In the genomic region with DNA sequence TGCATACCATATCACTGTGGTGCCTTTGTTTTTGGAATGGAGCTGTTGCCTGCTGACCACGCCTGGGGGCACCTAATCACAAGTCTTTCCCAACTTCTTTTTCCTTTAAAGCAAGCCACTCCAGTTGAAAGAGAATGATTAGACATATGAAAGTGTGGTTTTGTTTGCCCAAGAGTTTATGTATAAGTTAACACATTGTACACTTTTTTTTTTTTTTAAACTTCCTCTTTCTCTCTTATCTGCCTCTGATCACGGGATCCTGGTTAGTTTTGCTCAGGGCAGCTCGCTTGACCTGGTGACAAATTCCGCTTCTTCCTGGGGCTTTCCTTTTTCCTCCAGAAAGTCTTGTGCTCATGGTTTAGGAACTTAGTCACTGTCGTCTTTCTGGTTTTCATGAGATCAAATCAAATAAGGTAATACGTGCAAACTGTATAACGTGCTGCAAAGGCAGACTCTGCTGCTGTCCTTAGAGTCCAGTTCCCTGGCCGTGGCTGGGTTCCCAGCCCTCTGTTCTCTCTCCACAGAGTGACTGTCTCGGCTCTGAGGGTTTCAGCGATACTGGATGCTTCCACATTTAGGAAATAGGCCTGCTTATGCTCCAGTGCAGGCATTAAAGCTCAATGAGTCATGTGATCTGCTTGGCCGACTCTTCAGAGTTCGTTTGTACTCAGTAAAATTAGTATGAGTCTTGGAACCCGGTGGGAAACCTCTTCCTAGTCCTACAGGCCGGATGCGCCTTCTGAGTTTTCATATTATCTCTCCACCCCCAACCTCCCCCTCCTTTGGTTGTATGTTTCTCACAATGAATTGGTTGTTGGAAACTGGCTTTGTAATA, we compare ENCODE assay signal across 1 cellular context.
A peak's percentile ranks its signal among the peaks of the same experiment; 100 is the strongest.
TF ChIP-seq lines count a peak whose summit lies in the region.

No MANE protein-coding gene starts in this region.

TF ChIP-seq in HepG2, 621 proteins besides CTCF, POLR2A, EP300 and RAD21 (continued from another document and continues in another):
- TF ChIP-seq, protein P1, sequence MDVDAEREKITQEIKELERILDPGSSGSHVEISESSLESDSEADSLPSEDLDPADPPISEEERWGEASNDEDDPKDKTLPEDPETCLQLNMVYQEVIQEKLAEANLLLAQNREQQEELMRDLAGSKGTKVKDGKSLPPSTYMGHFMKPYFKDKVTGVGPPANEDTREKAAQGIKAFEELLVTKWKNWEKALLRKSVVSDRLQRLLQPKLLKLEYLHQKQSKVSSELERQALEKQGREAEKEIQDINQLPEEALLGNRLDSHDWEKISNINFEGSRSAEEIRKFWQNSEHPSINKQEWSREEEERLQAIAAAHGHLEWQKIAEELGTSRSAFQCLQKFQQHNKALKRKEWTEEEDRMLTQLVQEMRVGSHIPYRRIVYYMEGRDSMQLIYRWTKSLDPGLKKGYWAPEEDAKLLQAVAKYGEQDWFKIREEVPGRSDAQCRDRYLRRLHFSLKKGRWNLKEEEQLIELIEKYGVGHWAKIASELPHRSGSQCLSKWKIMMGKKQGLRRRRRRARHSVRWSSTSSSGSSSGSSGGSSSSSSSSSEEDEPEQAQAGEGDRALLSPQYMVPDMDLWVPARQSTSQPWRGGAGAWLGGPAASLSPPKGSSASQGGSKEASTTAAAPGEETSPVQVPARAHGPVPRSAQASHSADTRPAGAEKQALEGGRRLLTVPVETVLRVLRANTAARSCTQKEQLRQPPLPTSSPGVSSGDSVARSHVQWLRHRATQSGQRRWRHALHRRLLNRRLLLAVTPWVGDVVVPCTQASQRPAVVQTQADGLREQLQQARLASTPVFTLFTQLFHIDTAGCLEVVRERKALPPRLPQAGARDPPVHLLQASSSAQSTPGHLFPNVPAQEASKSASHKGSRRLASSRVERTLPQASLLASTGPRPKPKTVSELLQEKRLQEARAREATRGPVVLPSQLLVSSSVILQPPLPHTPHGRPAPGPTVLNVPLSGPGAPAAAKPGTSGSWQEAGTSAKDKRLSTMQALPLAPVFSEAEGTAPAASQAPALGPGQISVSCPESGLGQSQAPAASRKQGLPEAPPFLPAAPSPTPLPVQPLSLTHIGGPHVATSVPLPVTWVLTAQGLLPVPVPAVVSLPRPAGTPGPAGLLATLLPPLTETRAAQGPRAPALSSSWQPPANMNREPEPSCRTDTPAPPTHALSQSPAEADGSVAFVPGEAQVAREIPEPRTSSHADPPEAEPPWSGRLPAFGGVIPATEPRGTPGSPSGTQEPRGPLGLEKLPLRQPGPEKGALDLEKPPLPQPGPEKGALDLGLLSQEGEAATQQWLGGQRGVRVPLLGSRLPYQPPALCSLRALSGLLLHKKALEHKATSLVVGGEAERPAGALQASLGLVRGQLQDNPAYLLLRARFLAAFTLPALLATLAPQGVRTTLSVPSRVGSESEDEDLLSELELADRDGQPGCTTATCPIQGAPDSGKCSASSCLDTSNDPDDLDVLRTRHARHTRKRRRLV (CRISPR knock-in tag; IDR thresholded peaks at IDR 0.05), result no peak
- no peak for TF ChIP-seq ZNF530 (CRISPR knock-in tag; IDR thresholded peaks at IDR 0.05; ENCODE audit: low read depth)
- no peak for TF ChIP-seq MTA3 (CRISPR knock-in tag; IDR thresholded peaks at IDR 0.05)
- TF ChIP-seq, protein P2, sequence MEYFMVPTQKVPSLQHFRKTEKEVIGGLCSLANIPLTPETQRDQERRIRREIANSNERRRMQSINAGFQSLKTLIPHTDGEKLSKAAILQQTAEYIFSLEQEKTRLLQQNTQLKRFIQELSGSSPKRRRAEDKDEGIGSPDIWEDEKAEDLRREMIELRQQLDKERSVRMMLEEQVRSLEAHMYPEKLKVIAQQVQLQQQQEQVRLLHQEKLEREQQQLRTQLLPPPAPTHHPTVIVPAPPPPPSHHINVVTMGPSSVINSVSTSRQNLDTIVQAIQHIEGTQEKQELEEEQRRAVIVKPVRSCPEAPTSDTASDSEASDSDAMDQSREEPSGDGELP (IDR thresholded peaks at IDR 0.05; ENCODE audit: borderline replicate concordance, low read depth), result no peak
- TF ChIP-seq, protein P3, sequence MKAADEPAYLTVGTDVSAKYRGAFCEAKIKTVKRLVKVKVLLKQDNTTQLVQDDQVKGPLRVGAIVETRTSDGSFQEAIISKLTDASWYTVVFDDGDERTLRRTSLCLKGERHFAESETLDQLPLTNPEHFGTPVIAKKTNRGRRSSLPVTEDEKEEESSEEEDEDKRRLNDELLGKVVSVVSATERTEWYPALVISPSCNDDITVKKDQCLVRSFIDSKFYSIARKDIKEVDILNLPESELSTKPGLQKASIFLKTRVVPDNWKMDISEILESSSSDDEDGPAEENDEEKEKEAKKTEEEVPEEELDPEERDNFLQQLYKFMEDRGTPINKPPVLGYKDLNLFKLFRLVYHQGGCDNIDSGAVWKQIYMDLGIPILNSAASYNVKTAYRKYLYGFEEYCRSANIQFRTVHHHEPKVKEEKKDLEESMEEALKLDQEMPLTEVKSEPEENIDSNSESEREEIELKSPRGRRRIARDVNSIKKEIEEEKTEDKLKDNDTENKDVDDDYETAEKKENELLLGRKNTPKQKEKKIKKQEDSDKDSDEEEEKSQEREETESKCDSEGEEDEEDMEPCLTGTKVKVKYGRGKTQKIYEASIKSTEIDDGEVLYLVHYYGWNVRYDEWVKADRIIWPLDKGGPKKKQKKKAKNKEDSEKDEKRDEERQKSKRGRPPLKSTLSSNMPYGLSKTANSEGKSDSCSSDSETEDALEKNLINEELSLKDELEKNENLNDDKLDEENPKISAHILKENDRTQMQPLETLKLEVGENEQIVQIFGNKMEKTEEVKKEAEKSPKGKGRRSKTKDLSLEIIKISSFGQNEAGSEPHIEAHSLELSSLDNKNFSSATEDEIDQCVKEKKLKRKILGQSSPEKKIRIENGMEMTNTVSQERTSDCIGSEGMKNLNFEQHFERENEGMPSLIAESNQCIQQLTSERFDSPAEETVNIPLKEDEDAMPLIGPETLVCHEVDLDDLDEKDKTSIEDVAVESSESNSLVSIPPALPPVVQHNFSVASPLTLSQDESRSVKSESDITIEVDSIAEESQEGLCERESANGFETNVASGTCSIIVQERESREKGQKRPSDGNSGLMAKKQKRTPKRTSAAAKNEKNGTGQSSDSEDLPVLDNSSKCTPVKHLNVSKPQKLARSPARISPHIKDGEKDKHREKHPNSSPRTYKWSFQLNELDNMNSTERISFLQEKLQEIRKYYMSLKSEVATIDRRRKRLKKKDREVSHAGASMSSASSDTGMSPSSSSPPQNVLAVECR (CRISPR knock-in tag; IDR thresholded peaks at IDR 0.05; ENCODE audit: borderline replicate concordance), result peak; percentile 18; the same call in 1 of the 2 replicates
- TF ChIP-seq, protein P4, sequence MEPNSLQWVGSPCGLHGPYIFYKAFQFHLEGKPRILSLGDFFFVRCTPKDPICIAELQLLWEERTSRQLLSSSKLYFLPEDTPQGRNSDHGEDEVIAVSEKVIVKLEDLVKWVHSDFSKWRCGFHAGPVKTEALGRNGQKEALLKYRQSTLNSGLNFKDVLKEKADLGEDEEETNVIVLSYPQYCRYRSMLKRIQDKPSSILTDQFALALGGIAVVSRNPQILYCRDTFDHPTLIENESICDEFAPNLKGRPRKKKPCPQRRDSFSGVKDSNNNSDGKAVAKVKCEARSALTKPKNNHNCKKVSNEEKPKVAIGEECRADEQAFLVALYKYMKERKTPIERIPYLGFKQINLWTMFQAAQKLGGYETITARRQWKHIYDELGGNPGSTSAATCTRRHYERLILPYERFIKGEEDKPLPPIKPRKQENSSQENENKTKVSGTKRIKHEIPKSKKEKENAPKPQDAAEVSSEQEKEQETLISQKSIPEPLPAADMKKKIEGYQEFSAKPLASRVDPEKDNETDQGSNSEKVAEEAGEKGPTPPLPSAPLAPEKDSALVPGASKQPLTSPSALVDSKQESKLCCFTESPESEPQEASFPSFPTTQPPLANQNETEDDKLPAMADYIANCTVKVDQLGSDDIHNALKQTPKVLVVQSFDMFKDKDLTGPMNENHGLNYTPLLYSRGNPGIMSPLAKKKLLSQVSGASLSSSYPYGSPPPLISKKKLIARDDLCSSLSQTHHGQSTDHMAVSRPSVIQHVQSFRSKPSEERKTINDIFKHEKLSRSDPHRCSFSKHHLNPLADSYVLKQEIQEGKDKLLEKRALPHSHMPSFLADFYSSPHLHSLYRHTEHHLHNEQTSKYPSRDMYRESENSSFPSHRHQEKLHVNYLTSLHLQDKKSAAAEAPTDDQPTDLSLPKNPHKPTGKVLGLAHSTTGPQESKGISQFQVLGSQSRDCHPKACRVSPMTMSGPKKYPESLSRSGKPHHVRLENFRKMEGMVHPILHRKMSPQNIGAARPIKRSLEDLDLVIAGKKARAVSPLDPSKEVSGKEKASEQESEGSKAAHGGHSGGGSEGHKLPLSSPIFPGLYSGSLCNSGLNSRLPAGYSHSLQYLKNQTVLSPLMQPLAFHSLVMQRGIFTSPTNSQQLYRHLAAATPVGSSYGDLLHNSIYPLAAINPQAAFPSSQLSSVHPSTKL (CRISPR knock-in tag; IDR thresholded peaks at IDR 0.05), result peak; percentile 42; the same call in 1 of the 2 replicates
- TF ChIP-seq, protein P5, sequence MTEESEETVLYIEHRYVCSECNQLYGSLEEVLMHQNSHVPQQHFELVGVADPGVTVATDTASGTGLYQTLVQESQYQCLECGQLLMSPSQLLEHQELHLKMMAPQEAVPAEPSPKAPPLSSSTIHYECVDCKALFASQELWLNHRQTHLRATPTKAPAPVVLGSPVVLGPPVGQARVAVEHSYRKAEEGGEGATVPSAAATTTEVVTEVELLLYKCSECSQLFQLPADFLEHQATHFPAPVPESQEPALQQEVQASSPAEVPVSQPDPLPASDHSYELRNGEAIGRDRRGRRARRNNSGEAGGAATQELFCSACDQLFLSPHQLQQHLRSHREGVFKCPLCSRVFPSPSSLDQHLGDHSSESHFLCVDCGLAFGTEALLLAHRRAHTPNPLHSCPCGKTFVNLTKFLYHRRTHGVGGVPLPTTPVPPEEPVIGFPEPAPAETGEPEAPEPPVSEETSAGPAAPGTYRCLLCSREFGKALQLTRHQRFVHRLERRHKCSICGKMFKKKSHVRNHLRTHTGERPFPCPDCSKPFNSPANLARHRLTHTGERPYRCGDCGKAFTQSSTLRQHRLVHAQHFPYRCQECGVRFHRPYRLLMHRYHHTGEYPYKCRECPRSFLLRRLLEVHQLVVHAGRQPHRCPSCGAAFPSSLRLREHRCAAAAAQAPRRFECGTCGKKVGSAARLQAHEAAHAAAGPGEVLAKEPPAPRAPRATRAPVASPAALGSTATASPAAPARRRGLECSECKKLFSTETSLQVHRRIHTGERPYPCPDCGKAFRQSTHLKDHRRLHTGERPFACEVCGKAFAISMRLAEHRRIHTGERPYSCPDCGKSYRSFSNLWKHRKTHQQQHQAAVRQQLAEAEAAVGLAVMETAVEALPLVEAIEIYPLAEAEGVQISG (CRISPR knock-in tag; IDR thresholded peaks at IDR 0.05), result peak; percentile 38; the same call in 1 of the 2 replicates
- TF ChIP-seq, protein P6, sequence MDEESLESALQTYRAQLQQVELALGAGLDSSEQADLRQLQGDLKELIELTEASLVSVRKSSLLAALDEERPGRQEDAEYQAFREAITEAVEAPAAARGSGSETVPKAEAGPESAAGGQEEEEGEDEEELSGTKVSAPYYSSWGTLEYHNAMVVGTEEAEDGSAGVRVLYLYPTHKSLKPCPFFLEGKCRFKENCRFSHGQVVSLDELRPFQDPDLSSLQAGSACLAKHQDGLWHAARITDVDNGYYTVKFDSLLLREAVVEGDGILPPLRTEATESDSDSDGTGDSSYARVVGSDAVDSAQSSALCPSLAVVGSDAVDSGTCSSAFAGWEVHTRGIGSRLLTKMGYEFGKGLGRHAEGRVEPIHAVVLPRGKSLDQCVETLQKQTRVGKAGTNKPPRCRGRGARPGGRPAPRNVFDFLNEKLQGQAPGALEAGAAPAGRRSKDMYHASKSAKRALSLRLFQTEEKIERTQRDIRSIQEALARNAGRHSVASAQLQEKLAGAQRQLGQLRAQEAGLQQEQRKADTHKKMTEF (CRISPR knock-in tag; IDR thresholded peaks at IDR 0.05), result 0 out of 2 replicates have a peak, but pooled peaks have one; percentile 36
- no peak for TF ChIP-seq SAFB2 (CRISPR knock-in tag; IDR thresholded peaks at IDR 0.05; ENCODE audit: borderline replicate concordance, low read depth)
- no peak for TF ChIP-seq ZNF30 (CRISPR knock-in tag; IDR thresholded peaks at IDR 0.05)
- peak; percentile 60; the same call in 1 of the 2 replicates for TF ChIP-seq KMT2B (CRISPR knock-in tag; IDR thresholded peaks at IDR 0.05)
- no peak for TF ChIP-seq PAX8 (CRISPR knock-in tag; IDR thresholded peaks at IDR 0.05; ENCODE audit: borderline replicate concordance)
- no peak for TF ChIP-seq NR1H2 (CRISPR knock-in tag; IDR thresholded peaks at IDR 0.05; ENCODE audit: borderline replicate concordance, low read depth)
- TF ChIP-seq, protein P7, sequence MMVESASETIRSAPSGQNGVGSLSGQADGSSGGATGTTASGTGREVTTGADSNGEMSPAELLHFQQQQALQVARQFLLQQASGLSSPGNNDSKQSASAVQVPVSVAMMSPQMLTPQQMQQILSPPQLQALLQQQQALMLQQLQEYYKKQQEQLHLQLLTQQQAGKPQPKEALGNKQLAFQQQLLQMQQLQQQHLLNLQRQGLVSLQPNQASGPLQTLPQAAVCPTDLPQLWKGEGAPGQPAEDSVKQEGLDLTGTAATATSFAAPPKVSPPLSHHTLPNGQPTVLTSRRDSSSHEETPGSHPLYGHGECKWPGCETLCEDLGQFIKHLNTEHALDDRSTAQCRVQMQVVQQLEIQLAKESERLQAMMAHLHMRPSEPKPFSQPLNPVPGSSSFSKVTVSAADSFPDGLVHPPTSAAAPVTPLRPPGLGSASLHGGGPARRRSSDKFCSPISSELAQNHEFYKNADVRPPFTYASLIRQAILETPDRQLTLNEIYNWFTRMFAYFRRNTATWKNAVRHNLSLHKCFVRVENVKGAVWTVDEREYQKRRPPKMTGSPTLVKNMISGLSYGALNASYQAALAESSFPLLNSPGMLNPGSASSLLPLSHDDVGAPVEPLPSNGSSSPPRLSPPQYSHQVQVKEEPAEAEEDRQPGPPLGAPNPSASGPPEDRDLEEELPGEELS (CRISPR knock-in tag; IDR thresholded peaks at IDR 0.05), result peak; percentile 58
- TF ChIP-seq, protein P8, sequence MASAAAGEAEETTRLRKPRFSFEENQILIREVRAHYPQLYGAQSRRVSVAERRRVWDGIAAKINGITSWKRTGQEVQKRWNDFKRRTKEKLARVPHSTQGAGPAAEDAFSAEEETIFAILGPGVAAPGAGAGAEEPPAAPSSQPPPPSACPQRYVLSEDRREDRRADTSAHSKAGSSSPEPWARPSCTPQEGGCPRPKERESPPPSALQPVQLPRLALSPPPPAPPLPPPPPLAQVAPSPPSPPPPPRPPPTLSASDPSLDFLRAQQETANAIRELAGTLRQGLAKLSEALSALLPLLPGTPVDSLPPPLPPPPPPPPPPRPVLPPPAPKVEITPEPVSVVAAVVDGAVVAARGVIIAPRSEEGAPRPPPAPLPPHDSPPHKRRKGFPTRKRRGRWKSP (CRISPR knock-in tag; IDR thresholded peaks at IDR 0.05), result no peak
- TF ChIP-seq ZNF614 (CRISPR knock-in tag; IDR thresholded peaks at IDR 0.05; ENCODE audit: borderline replicate concordance), result no peak
- TF ChIP-seq, protein P9, sequence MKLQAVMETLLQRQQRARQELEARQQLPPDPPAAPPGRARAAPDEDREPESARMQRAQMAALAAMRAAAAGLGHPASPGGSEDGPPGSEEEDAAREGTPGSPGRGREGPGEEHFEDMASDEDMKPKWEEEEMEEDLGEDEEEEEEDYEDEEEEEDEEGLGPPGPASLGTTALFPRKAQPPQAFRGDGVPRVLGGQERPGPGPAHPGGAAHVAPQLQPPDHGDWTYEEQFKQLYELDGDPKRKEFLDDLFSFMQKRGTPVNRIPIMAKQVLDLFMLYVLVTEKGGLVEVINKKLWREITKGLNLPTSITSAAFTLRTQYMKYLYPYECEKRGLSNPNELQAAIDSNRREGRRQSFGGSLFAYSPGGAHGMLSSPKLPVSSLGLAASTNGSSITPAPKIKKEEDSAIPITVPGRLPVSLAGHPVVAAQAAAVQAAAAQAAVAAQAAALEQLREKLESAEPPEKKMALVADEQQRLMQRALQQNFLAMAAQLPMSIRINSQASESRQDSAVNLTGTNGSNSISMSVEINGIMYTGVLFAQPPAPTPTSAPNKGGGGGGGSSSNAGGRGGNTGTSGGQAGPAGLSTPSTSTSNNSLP (IDR thresholded peaks at IDR 0.05; ENCODE audit: low read depth, low read length), result no peak
- no peak for TF ChIP-seq AKAP8 (CRISPR knock-in tag; IDR thresholded peaks at IDR 0.05)
- no peak for TF ChIP-seq PAF1 (CRISPR knock-in tag; IDR thresholded peaks at IDR 0.05)
- no peak for TF ChIP-seq SNAI1 (CRISPR knock-in tag; IDR thresholded peaks at IDR 0.05; ENCODE audit: borderline replicate concordance)
- peak; percentile 38; the same call in 1 of the 2 replicates for TF ChIP-seq NCOA2 (CRISPR knock-in tag; IDR thresholded peaks at IDR 0.05)
- TF ChIP-seq ZNF282 (IDR thresholded peaks at IDR 0.05; ENCODE audit: partially characterized antibody), result no peak
